20 cellular contexts compared by ENCODE assay signal in genomic region chr2:121036226-121036692, GRCh38.
DNase-seq lines count a peak whose midpoint lies in the region; ATAC-seq and TF ChIP-seq lines count a peak whose summit lies in the region.
"Had no signal": no experiment of that assay in that cellular context is flagged by ENCODE, and none has a peak within 500 bp of the region (broad histone marks: within the 10 kb centered on the region; RNA-seq: fewer than 3 reads in every experiment).

No MANE protein-coding gene starts in this region.

- no peak for TF ChIP-seq POLR2A in sigmoid colon (IDR thresholded peaks at IDR 0.05)

- H3K36me3 Mint-ChIP-seq in activated naive CD8-positive, alpha-beta T cell treated with anti-CD3 and anti-CD28 coated beads, Interleukin-2, amount 50 U/mL, for 24 hours (ENCODE audit: low read depth): no peaks in the 10 kb centered on the region
- H3K36me3 Mint-ChIP-seq: natural killer cell, T-cell had no signal

- no peak overlapping the region for H3K27ac Mint-ChIP-seq in activated naive CD8-positive, alpha-beta T cell treated with anti-CD3 and anti-CD28 coated beads, Interleukin-2, amount 50 U/mL, for 24 hours
- H3K27ac Mint-ChIP-seq: natural killer cell, T-cell had no signal

- H3K27ac ChIP-seq in lower lobe of right lung: no peak overlapping the region
- no peak overlapping the region for H3K27ac ChIP-seq in sigmoid colon
- no peak overlapping the region for H3K27ac ChIP-seq in right atrium auricular region
- H3K27ac ChIP-seq: Peyer's patch had no signal

- WGBS in sigmoid colon, 2 donors: 19 to 82% methylated on average over 2 of the region's 2 CpGs

- H3K27me3 ChIP-seq in lower lobe of right lung (ENCODE audit: low read depth) (peaks cover 8% of the 10 kb centered on the region), sigmoid colon (no peaks in the 10 kb centered on the region), right atrium auricular region (no peaks in the 10 kb centered on the region)
- H3K27me3 ChIP-seq: Peyer's patch had no signal

- peak; percentile 91 to 94 for ATAC-seq in lower lobe of right lung
- no peak for ATAC-seq in activated naive CD8-positive, alpha-beta T cell treated with anti-CD3 and anti-CD28 coated beads, Interleukin-2, amount 50 U/mL, for 24 hours
- ATAC-seq: GM12878, natural killer cell, T-cell had no signal

- intact Hi-C loops in lower lobe of right lung (cut with DNase I): no loop called here
- intact Hi-C loops in sigmoid colon (cut with DNase I): no loop called here

- no peak for TF ChIP-seq EP300 in sigmoid colon (IDR thresholded peaks at IDR 0.05)

- H3K9me3 Mint-ChIP-seq in activated naive CD8-positive, alpha-beta T cell treated with anti-CD3 and anti-CD28 coated beads, Interleukin-2, amount 50 U/mL, for 24 hours: no peaks in the 10 kb centered on the region
- H3K9me3 Mint-ChIP-seq: natural killer cell, T-cell had no signal

- H3K4me1 Mint-ChIP-seq in activated naive CD8-positive, alpha-beta T cell treated with anti-CD3 and anti-CD28 coated beads, Interleukin-2, amount 50 U/mL, for 24 hours: no peaks in the 10 kb centered on the region
- H3K4me1 Mint-ChIP-seq: natural killer cell, T-cell had no signal

- no peaks in the 10 kb centered on the region for H3K4me1 ChIP-seq in lower lobe of right lung
- no peaks in the 10 kb centered on the region for H3K4me1 ChIP-seq in sigmoid colon
- peaks cover 0 to 7% of the 10 kb centered on the region in 2 donors for H3K4me1 ChIP-seq in right atrium auricular region
- H3K4me1 ChIP-seq: Peyer's patch had no signal

- DNase-seq in DMS53 treated with DMSO at 0.1 percent for 48 hours (lab: John Stamatoyannopoulos, UW; ENCODE audit: unreplicated experiment): peak; percentile 99
- DNase-seq in NCI-H187 (lab: John Stamatoyannopoulos, UW): peak; percentile 63 to 89
- peak; percentile 98 for DNase-seq in NCI-H748 (lab: John Stamatoyannopoulos, UW; ENCODE audit: unreplicated experiment)
- DNase-seq in lower lobe of right lung: no peak
- DNase-seq in anterior cingulate cortex (lab: John Stamatoyannopoulos, UW): no peak
- DNase-seq in sigmoid colon: no peak
- no peak for DNase-seq in right atrium auricular region (ENCODE audit: low spot score)
- DNase-seq in activated naive CD8-positive, alpha-beta T cell treated with anti-CD3 and anti-CD28 coated beads, Interleukin-2, amount 50 U/mL, for 24 hours: no peak
- DNase-seq: activated T-cell treated with anti-CD3 and anti-CD28 coated beads for 4 hours; EL; glutamatergic neuron; IMR-90; natural killer cell; NCI-H1694 treated with DMSO at 0.1 percent for 48 hours; Peyer's patch; retina; stimulated activated CD4-positive, alpha-beta T cell treated with anti-CD3 and anti-CD28 coated beads, Interleukin-4, amount 100 ng/mL, for 1 hour; T-cell; trophoblast cell had no signal

- H3K27me3 Mint-ChIP-seq in activated naive CD8-positive, alpha-beta T cell treated with anti-CD3 and anti-CD28 coated beads, Interleukin-2, amount 50 U/mL, for 24 hours: no peaks in the 10 kb centered on the region

- no peak overlapping the region for H3K4me3 Mint-ChIP-seq in activated naive CD8-positive, alpha-beta T cell treated with anti-CD3 and anti-CD28 coated beads, Interleukin-2, amount 50 U/mL, for 24 hours
- H3K4me3 Mint-ChIP-seq: natural killer cell, T-cell had no signal

- TF ChIP-seq CTCF in lower lobe of right lung (IDR thresholded peaks at IDR 0.05): no peak
- TF ChIP-seq CTCF in sigmoid colon (IDR thresholded peaks at IDR 0.05): no peak
- no peak for TF ChIP-seq CTCF in right atrium auricular region (IDR thresholded peaks at IDR 0.05)

- H3K4me3 ChIP-seq in lower lobe of right lung (no peak overlapping the region), sigmoid colon (no peak overlapping the region), right atrium auricular region (no peak overlapping the region)
- H3K4me3 ChIP-seq: GM12878, Peyer's patch had no signal

- H3K36me3 ChIP-seq in lower lobe of right lung (no peaks in the 10 kb centered on the region), sigmoid colon (no peaks in the 10 kb centered on the region), right atrium auricular region (no peaks in the 10 kb centered on the region)
- H3K36me3 ChIP-seq: Peyer's patch had no signal

- H3K9me3 ChIP-seq in lower lobe of right lung (no peaks in the 10 kb centered on the region), sigmoid colon (no peaks in the 10 kb centered on the region), right atrium auricular region (no peaks in the 10 kb centered on the region)
- H3K9me3 ChIP-seq: Peyer's patch had no signal

Comparison
In these comparisons a context has a peak if more than half of its experiments do, and no peak if none do; other contexts are left out.
1. DNase-seq: peak in DMS53 treated with DMSO at 0.1 percent for 48 hours (single experiment), NCI-H187 (2 of 2) and NCI-H748 (single experiment); none in lower lobe of right lung (single experiment), anterior cingulate cortex (0 of 58), sigmoid colon (single experiment), right atrium auricular region (single experiment) and activated naive CD8-positive, alpha-beta T cell treated with anti-CD3 and anti-CD28 coated beads, Interleukin-2, amount 50 U/mL, for 24 hours (single experiment).